ENCODE assay signal across 26 cellular contexts in genomic region chrX:33001107-33001506, GRCh38.
A peak's percentile ranks its signal among the peaks of the same experiment; 100 is the strongest.
DNase-seq lines count a peak whose midpoint lies in the region; FAIRE-seq and TF ChIP-seq lines count a peak whose summit lies in the region.
"Had no signal": no experiment of that assay in that cellular context is flagged by ENCODE, and none has a peak within 500 bp of the region (broad histone marks: within the 10 kb centered on the region; RNA-seq: fewer than 3 reads in every experiment).

No MANE protein-coding gene starts in this region.

- H3K27ac ChIP-seq in KMS-11 (peak overlapping the region; percentile 45; the same call in 1 of the 2 replicates), OCI-LY7 (ENCODE audit: low read depth, low read length, poor library complexity, severe bottlenecking) (no peak overlapping the region), smooth muscle cell (ENCODE audit: low read depth) (no peak overlapping the region)
- H3K27ac ChIP-seq: SK-N-MC had no signal

- H3F3A ChIP-seq in smooth muscle cell (ENCODE audit: low read depth): no peaks in the 10 kb centered on the region

- peaks cover 18% of the 10 kb centered on the region for H3K4me1 ChIP-seq in KMS-11 (ENCODE audit: low read depth, poor library complexity, severe bottlenecking)
- H3K4me1 ChIP-seq in OCI-LY7 (ENCODE audit: insufficient read depth, low read length, poor library complexity, severe bottlenecking): peaks cover 6% of the 10 kb centered on the region
- H3K4me1 ChIP-seq in smooth muscle cell (ENCODE audit: low read depth): no peaks in the 10 kb centered on the region
- H3K4me1 ChIP-seq: Caco-2 had no signal

- TF ChIP-seq CTCF in KMS-11 (conservative IDR thresholded peaks at IDR 0.05; ENCODE audit: low read depth, low read length): no peak
- TF ChIP-seq CTCF in OCI-LY7 (conservative IDR thresholded peaks at IDR 0.05; ENCODE audit: low read length): no peak
- no peak for TF ChIP-seq CTCF in bronchial epithelial cell (IDR thresholded peaks at IDR 0.05; ENCODE audit: insufficient read depth, low read length, severe bottlenecking)
- no peak for TF ChIP-seq CTCF in smooth muscle cell (IDR thresholded peaks at IDR 0.05; ENCODE audit: borderline replicate concordance, insufficient read depth, poor library complexity, severe bottlenecking)

- H3K27me3 ChIP-seq in KMS-11 (ENCODE audit: insufficient read depth, low read depth) (no peaks in the 10 kb centered on the region), bronchial epithelial cell (ENCODE audit: control insufficient read depth, insufficient read depth, low read length) (no peaks in the 10 kb centered on the region), smooth muscle cell (ENCODE audit: low read depth) (no peaks in the 10 kb centered on the region)

- H3K4me3 ChIP-seq in KMS-11 (IDR thresholded peaks at IDR 0.05; ENCODE audit: insufficient read depth, low read depth, low read length): no peak overlapping the region
- H3K4me3 ChIP-seq in OCI-LY7 (ENCODE audit: low read depth, low read length, poor library complexity, severe bottlenecking): no peak overlapping the region
- no peak overlapping the region for H3K4me3 ChIP-seq in bronchial epithelial cell (ENCODE audit: low read depth, low read length)
- no peak overlapping the region for H3K4me3 ChIP-seq in smooth muscle cell
- H3K4me3 ChIP-seq: SK-N-MC had no signal

- no peak for FAIRE-seq in bronchial epithelial cell (lab: Jason Lieb, UNC)
- FAIRE-seq: A204.1, G401.6, GM12891 had no signal

- peak overlapping the region; percentile 37; the same call in 1 of the 2 replicates for H3K4me2 ChIP-seq in KMS-11
- 0 out of 2 replicates have a peak overlapping the region, but pooled peaks have one; percentile 20 for H3K4me2 ChIP-seq in OCI-LY7 (ENCODE audit: low read length)
- H3K4me2 ChIP-seq in smooth muscle cell: no peak overlapping the region

- intact Hi-C loops in OCI-LY7 (cut with micrococcal nuclease; ENCODE audit: unreplicated experiment): no loop called here

- no peaks in the 10 kb centered on the region for H3K9me2 ChIP-seq in OCI-LY7 (ENCODE audit: insufficient read depth, low read length)

- CTCF ChIA-PET in OCI-LY7 (lab: Charles Lee; ENCODE audit: unreplicated experiment): no interaction called here
- CTCF ChIA-PET in HEK293T (lab: Yijun Ruan, JAX): no interaction called here

- H3K9me3 ChIP-seq in OCI-LY7 (ENCODE audit: low read length): no peaks in the 10 kb centered on the region
- no peaks in the 10 kb centered on the region for H3K9me3 ChIP-seq in smooth muscle cell (replicated peaks; ENCODE audit: low read depth)
- H3K9me3 ChIP-seq: Caco-2 had no signal

- POLR2A ChIA-PET in OCI-LY7 (lab: Charles Lee): no interaction called here
- POLR2A ChIA-PET in HEK293T (lab: Yijun Ruan, JAX): no interaction called here

- H3K79me2 ChIP-seq in KMS-11 (ENCODE audit: insufficient read depth, low read depth) (no peaks in the 10 kb centered on the region), OCI-LY7 (ENCODE audit: insufficient read depth, low read depth, low read length) (no peaks in the 10 kb centered on the region), smooth muscle cell (ENCODE audit: low read depth) (no peaks in the 10 kb centered on the region)

- DNase-seq in OCI-LY7 (ENCODE audit: low spot score) (peak; percentile 6), bronchial epithelial cell (ENCODE audit: low read depth) (peak; percentile 0), smooth muscle cell (lab: John Stamatoyannopoulos, UW; ENCODE audit: unreplicated experiment) (no peak), AML-193 (lab: John Stamatoyannopoulos, UW) (no peak), HEK293T (ENCODE audit: extremely low spot score) (no peak)
- no peak for DNase-seq in activated CD4-positive, alpha-beta T cell treated with anti-CD3 and anti-CD28 coated beads, Interleukin-2, amount 50 U/mL, for 4 hours
- DNase-seq: C1 segment of cervical spinal cord; Caco-2; CD4-positive, alpha-beta memory T cell; GOT3; HCEC 1CT; IMR-90; KG1; NCI-H1105; NCI-H1436 treated with DMSO at 0.1 percent for 48 hours; NCI-H187 treated with DMSO at 0.1 percent for 48 hours; NCI-H2171 treated with DMSO at 0.1 percent for 48 hours; NCI-H345; NCI-H524; NCI-H748 treated with DMSO at 0.1 percent for 48 hours; SHP77 treated with DMSO at 0.1 percent for 48 hours had no signal

- H3K9ac ChIP-seq in KMS-11: no peak overlapping the region
- H3K9ac ChIP-seq in smooth muscle cell (ENCODE audit: low read depth): no peak overlapping the region

- H2AFZ ChIP-seq in KMS-11 (ENCODE audit: low read depth): peak overlapping the region; percentile 26; the same call in 1 of the 2 replicates
- peak overlapping the region; percentile 78 for H2AFZ ChIP-seq in OCI-LY7 (ENCODE audit: low read length)
- H2AFZ ChIP-seq in smooth muscle cell (ENCODE audit: low read depth): peak overlapping the region; percentile 43

- H4K20me1 ChIP-seq in KMS-11 (ENCODE audit: insufficient read depth): no peaks in the 10 kb centered on the region
- H4K20me1 ChIP-seq in OCI-LY7 (ENCODE audit: insufficient read depth, low read length): no peaks in the 10 kb centered on the region
- H4K20me1 ChIP-seq in smooth muscle cell (ENCODE audit: low read depth): no peaks in the 10 kb centered on the region

- H3K36me3 ChIP-seq in KMS-11 (ENCODE audit: insufficient read depth) (no peaks in the 10 kb centered on the region), OCI-LY7 (ENCODE audit: insufficient read depth, low read length) (no peaks in the 10 kb centered on the region; the same call in 1 of the 2 replicates), bronchial epithelial cell (ENCODE audit: control insufficient read depth, insufficient read depth, low read length) (no peaks in the 10 kb centered on the region), smooth muscle cell (ENCODE audit: low read depth) (no peaks in the 10 kb centered on the region)

- BruUV-seq in OCI-LY7 (replicated peaks; lab: Mats Ljungman, UMichigan): no TSS peak

TF ChIP-seq in HEK293T, 16 proteins besides CTCF, POLR2A, EP300 and RAD21:
- TF ChIP-seq NFRKB (IDR thresholded peaks at IDR 0.05): no peak
- TF ChIP-seq TARDBP (IDR thresholded peaks at IDR 0.05): no peak
- TF ChIP-seq LEF1 (IDR thresholded peaks at IDR 0.05; ENCODE audit: borderline replicate concordance): no peak
- TF ChIP-seq ARNT (IDR thresholded peaks at IDR 0.05): no peak
- TF ChIP-seq SP1 (IDR thresholded peaks at IDR 0.05): no peak
- no peak for TF ChIP-seq CTBP1 (IDR thresholded peaks at IDR 0.05; ENCODE audit: borderline replicate concordance)
- TF ChIP-seq SUZ12 (IDR thresholded peaks at IDR 0.05): no peak
- no peak for TF ChIP-seq HDGF (IDR thresholded peaks at IDR 0.05; ENCODE audit: borderline replicate concordance)
- TF ChIP-seq L3MBTL2 (conservative IDR thresholded peaks at IDR 0.05): no peak
- no peak for TF ChIP-seq ELF4 (IDR thresholded peaks at IDR 0.05)
- TF ChIP-seq FOXA1 (IDR thresholded peaks at IDR 0.05): no peak
- TF ChIP-seq BHLHE40 (IDR thresholded peaks at IDR 0.05; ENCODE audit: borderline replicate concordance): no peak
- TF ChIP-seq FOXM1 (IDR thresholded peaks at IDR 0.05; ENCODE audit: borderline replicate concordance): no peak
- no peak for TF ChIP-seq FOXK2 (IDR thresholded peaks at IDR 0.05)

Comparison
In these comparisons a context has a peak if more than half of its experiments do, and no peak if none do; other contexts are left out.
1. H2AFZ ChIP-seq: peak in every context shown above with its lines; median percentile 78 in OCI-LY7; 43 in smooth muscle cell; 26 in KMS-11.
2. DNase-seq: peak in OCI-LY7 (single experiment) and bronchial epithelial cell (single experiment); none in smooth muscle cell (single experiment), activated CD4-positive, alpha-beta T cell treated with anti-CD3 and anti-CD28 coated beads, Interleukin-2, amount 50 U/mL, for 4 hours (0 of 2), AML-193 (0 of 2) and HEK293T (single experiment).